13 cellular contexts compared by ENCODE assay signal in genomic region chr1:116808476-116809180, GRCh38. TPM values are rescaled to one million over a fixed set of nuclear protein-coding genes. Genes with fewer than 3 reads are reported as not detected.
DNase-seq lines count a peak whose midpoint lies in the region; ATAC-seq and TF ChIP-seq lines count a peak whose summit lies in the region.
"Had no signal": no experiment of that assay in that cellular context is flagged by ENCODE, and none has a peak within 500 bp of the region (broad histone marks: within the 10 kb centered on the region; RNA-seq: fewer than 3 reads in every experiment).

No MANE protein-coding gene starts in this region.

- no peaks in the 10 kb centered on the region for H3K36me3 ChIP-seq in suprapubic skin
- H3K36me3 ChIP-seq: right atrium auricular region, thyroid gland had no signal

- peaks cover 72% of the 10 kb centered on the region for H3K4me1 Mint-ChIP-seq in activated T-cell treated with anti-CD3 and anti-CD28 coated beads, Interleukin-2, amount 50 U/mL, for 72 hours (ENCODE audit: low read depth)

- peak overlapping the region; percentile 96 for H3K27ac Mint-ChIP-seq in activated T-cell treated with anti-CD3 and anti-CD28 coated beads, Interleukin-2, amount 50 U/mL, for 72 hours

- H3K27ac ChIP-seq in suprapubic skin: peak overlapping the region; percentile 81
- H3K27ac ChIP-seq: right atrium auricular region, thyroid gland had no signal

- H3K9me3 ChIP-seq in suprapubic skin: no peaks in the 10 kb centered on the region
- H3K9me3 ChIP-seq: thyroid gland had no signal

- DNase-seq in activated CD4-positive, alpha-beta T cell treated with anti-CD3 and anti-CD28 coated beads for 48 hours: peak; percentile 26
- no peak for DNase-seq in activated CD4-positive, alpha-beta T cell treated with anti-CD3 and anti-CD28 coated beads, Interleukin-2, amount 50 U/mL, for 1 hour
- DNase-seq in activated T-cell treated with anti-CD3 and anti-CD28 coated beads, Interleukin-2, amount 50 U/mL, for 72 hours: peak in 1 of 2 donors; percentile 42
- DNase-seq in epithelial cell of esophagus (ENCODE audit: low read depth) (peak; percentile 96), suprapubic skin (ENCODE audit: low spot score in 2 of 2) (no peak), dermis blood vessel endothelial cell (no peak)
- DNase-seq: kidney glomerular epithelial cell, NCI-H446 treated with DMSO at 0.1 percent for 48 hours, thyroid gland had no signal

- TF ChIP-seq CTCF in epithelial cell of esophagus (IDR thresholded peaks at IDR 0.05; ENCODE audit: insufficient read depth, low read depth, low read length, missing control alignments) (peak; percentile 5), suprapubic skin (IDR thresholded peaks at IDR 0.05) (no peak)

- H3K36me3 Mint-ChIP-seq in activated T-cell treated with anti-CD3 and anti-CD28 coated beads, Interleukin-2, amount 50 U/mL, for 72 hours (ENCODE audit: insufficient read depth in 2 of 2): peaks cover 24 to 26% of the 10 kb centered on the region in 2 donors

- WGBS in suprapubic skin: 67% methylated on average over 14 of the region's 14 CpGs

- ATAC-seq in activated T-cell treated with anti-CD3 and anti-CD28 coated beads, Interleukin-2, amount 50 U/mL, for 72 hours (replicated peaks in 1 of 2): peak in 1 of 2 donors; percentile 10
- ATAC-seq in GM18505 (IDR thresholded peaks at IDR 0.05; ENCODE audit: unreplicated experiment) (no peak), HG02973 (IDR thresholded peaks at IDR 0.05; ENCODE audit: unreplicated experiment) (no peak)

- H3K27me3 ChIP-seq in suprapubic skin: no peaks in the 10 kb centered on the region
- H3K27me3 ChIP-seq: right atrium auricular region, thyroid gland had no signal

- no peaks in the 10 kb centered on the region for H3K27me3 Mint-ChIP-seq in activated T-cell treated with anti-CD3 and anti-CD28 coated beads, Interleukin-2, amount 50 U/mL, for 72 hours (ENCODE audit: low read depth)

- peak overlapping the region; percentile 74 to 89 for H3K4me3 Mint-ChIP-seq in activated T-cell treated with anti-CD3 and anti-CD28 coated beads, Interleukin-2, amount 50 U/mL, for 72 hours

- H3K4me3 ChIP-seq in epithelial cell of esophagus (ENCODE audit: low read length) (no peak overlapping the region), suprapubic skin (no peak overlapping the region)
- H3K4me3 ChIP-seq: right atrium auricular region, thyroid gland had no signal

- H3K9me3 Mint-ChIP-seq in activated T-cell treated with anti-CD3 and anti-CD28 coated beads, Interleukin-2, amount 50 U/mL, for 72 hours: peaks cover 9 to 14% of the 10 kb centered on the region in 2 donors

- peaks cover 22% of the 10 kb centered on the region for H3K4me1 ChIP-seq in suprapubic skin
- H3K4me1 ChIP-seq: right atrium auricular region, thyroid gland had no signal

- no peak for TF ChIP-seq EP300 in suprapubic skin (IDR thresholded peaks at IDR 0.05)

- no peak for TF ChIP-seq POLR2A in suprapubic skin (IDR thresholded peaks at IDR 0.05)
- TF ChIP-seq POLR2A in GM18505 (IDR thresholded peaks at IDR 0.05; ENCODE audit: borderline replicate concordance, extremely low read depth, insufficient read depth, insufficient read length): no peak

RNA-seq across cellular contexts. Expression of gene CD2, which starts 54.4 kb away (rescaled TPM):
- 100 to 1,000 TPM; 232 to 298 TPM for total RNA-seq in activated T-cell treated with anti-CD3 and anti-CD28 coated beads, Interleukin-2, amount 50 U/mL, for 72 hours
- total RNA-seq in suprapubic skin (1 to 10 TPM in 1 of 4 donors, under 1 TPM in 1, not detected in 2; 0.39 to 1.7 TPM), dermis blood vessel endothelial cell (not detected in 2 replicates)
- total RNA-seq: dermis microvascular lymphatic vessel endothelial cell had no signal

Comparison
In these comparisons a context has a peak if more than half of its experiments do, and no peak if none do; other contexts are left out.
1. DNase-seq: peak in activated CD4-positive, alpha-beta T cell treated with anti-CD3 and anti-CD28 coated beads for 48 hours (single experiment) and epithelial cell of esophagus (single experiment); none in activated CD4-positive, alpha-beta T cell treated with anti-CD3 and anti-CD28 coated beads, Interleukin-2, amount 50 U/mL, for 1 hour (single experiment), suprapubic skin (0 of 2) and dermis blood vessel endothelial cell (single experiment).
2. RNA of gene CD2, which starts 54.4 kb away (total RNA-seq): 232 to 298 TPM in activated T-cell treated with anti-CD3 and anti-CD28 coated beads, Interleukin-2, amount 50 U/mL, for 72 hours; 0.39 to 1.7 TPM in suprapubic skin and not detected in dermis blood vessel endothelial cell; every median in the first group is over 10 times any median in the second.